In genomic region chr1:223683586-223684487, GRCh38 we compare ENCODE assay signal across 8 cellular contexts. TPM values are rescaled to one million over a fixed set of nuclear protein-coding genes. Genes with fewer than 3 reads are reported as not detected.
DNase-seq lines count a peak whose midpoint lies in the region; ATAC-seq and TF ChIP-seq lines count a peak whose summit lies in the region.

No MANE protein-coding gene starts in this region.

- CTCF ChIA-PET in activated CD4-positive, alpha-beta memory T cell treated with anti-CD3 and anti-CD28 coated beads for 36 hours (lab: Charles Lee): interaction anchor here (0.8 to 3.0 kb wide), 13 partner anchors 9 to 594 kb away, joined by 3 to 31 read pairs (median 3); no protein-coding TSS in a partner anchor

- H3K4me1 ChIP-seq in HAP-1 (no peaks in the 10 kb centered on the region), endodermal cell (ENCODE audit: control insufficient read depth, insufficient read depth, low read length) (no peaks in the 10 kb centered on the region), tibial artery (peaks cover 0 to 3% (median 0%) of the 10 kb centered on the region in 4 donors)

- no peak overlapping the region for H3K9ac ChIP-seq in endodermal cell (ENCODE audit: extremely low read depth, low read length, poor library complexity, severe bottlenecking)

- H3K4me1 Mint-ChIP-seq in CD14-positive monocyte (peaks cover 7% of the 10 kb centered on the region), endodermal cell (peaks cover 2% of the 10 kb centered on the region), natural killer cell (no peaks in the 10 kb centered on the region)
- no peaks in the 10 kb centered on the region for H3K4me1 Mint-ChIP-seq in activated CD4-positive, alpha-beta memory T cell treated with anti-CD3 and anti-CD28 coated beads for 36 hours (ENCODE audit: low read depth)

- ATAC-seq in natural killer cell (peak in 2 of 3 donors; percentile 31 to 55), HG02642 (IDR thresholded peaks at IDR 0.05; ENCODE audit: poor library complexity, unreplicated experiment) (no peak)

- 69 to 72% methylated on average over 8 to 9 of the region's 9 CpGs for WGBS in endodermal cell (ENCODE audit: insufficient coverage in 1 of 2, insufficient read length in 1 of 2), 2 experiments

- no peak overlapping the region for H3K27ac Mint-ChIP-seq in CD14-positive monocyte
- no peak overlapping the region for H3K27ac Mint-ChIP-seq in activated CD4-positive, alpha-beta memory T cell treated with anti-CD3 and anti-CD28 coated beads for 36 hours
- H3K27ac Mint-ChIP-seq in endodermal cell: no peak overlapping the region
- no peak overlapping the region for H3K27ac Mint-ChIP-seq in natural killer cell

- H3K27me3 Mint-ChIP-seq in CD14-positive monocyte (ENCODE audit: low read depth in 3 of 3): peaks cover 7 to 16% (median 10%) of the 10 kb centered on the region in 3 donors
- H3K27me3 Mint-ChIP-seq in activated CD4-positive, alpha-beta memory T cell treated with anti-CD3 and anti-CD28 coated beads for 36 hours: peaks cover 2% of the 10 kb centered on the region
- peaks cover 17% of the 10 kb centered on the region for H3K27me3 Mint-ChIP-seq in endodermal cell (ENCODE audit: insufficient read depth)
- peaks cover 0 to 8% of the 10 kb centered on the region in 2 donors for H3K27me3 Mint-ChIP-seq in natural killer cell (ENCODE audit: low read depth in 2 of 2)

- H3K27ac ChIP-seq in endodermal cell (ENCODE audit: low read depth, low read length) (no peak overlapping the region), tibial artery (no peak overlapping the region)

- in situ Hi-C loops in HAP-1 (cut with MboI; ENCODE audit: low sequenced_read_pairs): loop anchor here (10.0 kb wide), 1 partner anchor 549 kb away; no protein-coding TSS in a partner anchor

- DNase-seq in CD14-positive monocyte (ENCODE audit: low spot score) (no peak), HAP-1 (ENCODE audit: low spot score in 2 of 2) (peak; percentile 51 to 85), NCI-H345 treated with DMSO at 0.1 percent for 48 hours (lab: John Stamatoyannopoulos, UW; ENCODE audit: unreplicated experiment) (peak; percentile 58), endodermal cell (peak; percentile 91), natural killer cell (no peak), tibial artery (no peak)
- DNase-seq in activated CD4-positive, alpha-beta memory T cell treated with anti-CD3 and anti-CD28 coated beads for 36 hours: peak; percentile 64

- H3K9me3 Mint-ChIP-seq in CD14-positive monocyte: peaks cover 0 to 6% (median 2%) of the 10 kb centered on the region in 7 donors
- H3K9me3 Mint-ChIP-seq in activated CD4-positive, alpha-beta memory T cell treated with anti-CD3 and anti-CD28 coated beads for 36 hours: no peaks in the 10 kb centered on the region
- no peaks in the 10 kb centered on the region for H3K9me3 Mint-ChIP-seq in endodermal cell
- H3K9me3 Mint-ChIP-seq in natural killer cell: no peaks in the 10 kb centered on the region

- POLR2A ChIA-PET in activated CD4-positive, alpha-beta memory T cell treated with anti-CD3 and anti-CD28 coated beads for 36 hours (lab: Charles Lee): no interaction called here

- H3K4me3 Mint-ChIP-seq in CD14-positive monocyte (no peak overlapping the region), endodermal cell (no peak overlapping the region), natural killer cell (no peak overlapping the region)
- H3K4me3 Mint-ChIP-seq in activated CD4-positive, alpha-beta memory T cell treated with anti-CD3 and anti-CD28 coated beads for 36 hours: no peak overlapping the region

- no peaks in the 10 kb centered on the region for H3K9me3 ChIP-seq in HAP-1
- H3K9me3 ChIP-seq in endodermal cell (ENCODE audit: control insufficient read depth, low read length): no peaks in the 10 kb centered on the region
- no peaks in the 10 kb centered on the region for H3K9me3 ChIP-seq in tibial artery

- H3K36me3 Mint-ChIP-seq in CD14-positive monocyte: no peaks in the 10 kb centered on the region
- H3K36me3 Mint-ChIP-seq in activated CD4-positive, alpha-beta memory T cell treated with anti-CD3 and anti-CD28 coated beads for 36 hours: no peaks in the 10 kb centered on the region
- H3K36me3 Mint-ChIP-seq in endodermal cell (ENCODE audit: low read depth): no peaks in the 10 kb centered on the region
- H3K36me3 Mint-ChIP-seq in natural killer cell: no peaks in the 10 kb centered on the region

- intact Hi-C loops in CD14-positive monocyte (cut with micrococcal nuclease): loop anchor here in 1 of 2 donors (10.0 kb wide), 1 partner anchor 559 kb away; no protein-coding TSS in a partner anchor
- intact Hi-C loops in activated CD4-positive, alpha-beta memory T cell treated with anti-CD3 and anti-CD28 coated beads for 36 hours (cut with micrococcal nuclease): loop anchor here (5.0 kb wide), 2 partner anchors 152 to 552 kb away; no protein-coding TSS in a partner anchor
- intact Hi-C loops in natural killer cell (cut with micrococcal nuclease): loop anchor here (1.0 kb wide), 1 partner anchor 551 kb away; no protein-coding TSS in a partner anchor
- intact Hi-C loops in tibial artery (cut with DNase I; ENCODE audit: low total_unique reads): loop anchor here (10.0 kb wide), 1 partner anchor 549 kb away; no protein-coding TSS in a partner anchor

- H3K27me3 ChIP-seq in HAP-1 (ENCODE audit: low read depth): no peaks in the 10 kb centered on the region; the same call in 1 of the 2 replicates
- peaks cover 19% of the 10 kb centered on the region for H3K27me3 ChIP-seq in endodermal cell (ENCODE audit: control insufficient read depth, insufficient read depth, low read length, poor library complexity, severe bottlenecking)
- peaks cover 0 to 16% of the 10 kb centered on the region in 2 donors for H3K27me3 ChIP-seq in tibial artery

- H3K4me3 ChIP-seq in HAP-1: no peak overlapping the region
- no peak overlapping the region for H3K4me3 ChIP-seq in endodermal cell (ENCODE audit: low read length)
- no peak overlapping the region for H3K4me3 ChIP-seq in tibial artery

- TF ChIP-seq CTCF in CD14-positive monocyte (IDR thresholded peaks at IDR 0.05) (peak; percentile 59), endodermal cell (conservative IDR thresholded peaks at IDR 0.05) (peak; percentile 94), natural killer cell (IDR thresholded peaks at IDR 0.05) (peak; percentile 32), tibial artery (IDR thresholded peaks at IDR 0.05) (peak; percentile 60)

- no peaks in the 10 kb centered on the region for H3K36me3 ChIP-seq in HAP-1 (replicated peaks)
- no peaks in the 10 kb centered on the region for H3K36me3 ChIP-seq in endodermal cell (ENCODE audit: control insufficient read depth, insufficient read depth, low read length)
- no peaks in the 10 kb centered on the region for H3K36me3 ChIP-seq in tibial artery

RNA-seq across cellular contexts. Expression of gene CAPN8, which starts 18.3 kb away (rescaled TPM):
- not detected for polyA plus RNA-seq in CD14-positive monocyte
- total RNA-seq in activated CD4-positive, alpha-beta memory T cell treated with anti-CD3 and anti-CD28 coated beads for 36 hours: not detected
- total RNA-seq in endodermal cell (under 1 TPM in 1 of 2 donors, not detected in 1; 0.44 TPM), natural killer cell (1 to 10 TPM in 1 of 3 donors, under 1 TPM in 2; 0.18 to 6.7 (median 0.84) TPM)
- 0.64 TPM for polyA plus RNA-seq in endodermal cell (2013, experiment 1 of 2)
- not detected for polyA plus RNA-seq in endodermal cell (2013, experiment 2 of 2)

RNA-seq across cellular contexts. Expression of gene CAPN2, which starts 28.5 kb away (rescaled TPM):
- polyA plus RNA-seq in CD14-positive monocyte: 100 to 1,000 TPM; 127 to 182 TPM
- total RNA-seq in activated CD4-positive, alpha-beta memory T cell treated with anti-CD3 and anti-CD28 coated beads for 36 hours: 10 to 100 TPM; 61.2 to 64.5 TPM
- total RNA-seq in endodermal cell: 10 to 100 TPM; 49.2 to 49.7 TPM
- 71.5 TPM for polyA plus RNA-seq in endodermal cell (2013, experiment 1 of 2)
- 75.9 TPM for polyA plus RNA-seq in endodermal cell (2013, experiment 2 of 2)
- 100 to 1,000 TPM; 228 to 275 (median 236) TPM for total RNA-seq in natural killer cell

Comparison
In these comparisons a context has a peak if more than half of its experiments do, and no peak if none do; other contexts are left out.
1. DNase-seq: peak in HAP-1 (2 of 2), NCI-H345 treated with DMSO at 0.1 percent for 48 hours (single experiment), activated CD4-positive, alpha-beta memory T cell treated with anti-CD3 and anti-CD28 coated beads for 36 hours (single experiment) and endodermal cell (single experiment); none in CD14-positive monocyte (single experiment), natural killer cell (single experiment) and tibial artery (0 of 2).
2. CTCF ChIP-seq: peak in every context shown above with its lines; median percentile 94 in endodermal cell; 60 in tibial artery; 59 in CD14-positive monocyte; 32 in natural killer cell.